In genomic region chr6:7042654-7043545, GRCh38 we compare ENCODE assay signal across 2 cellular contexts.
TF ChIP-seq lines count a peak whose summit lies in the region.

No MANE protein-coding gene starts in this region.

TF ChIP-seq in K562, 482 proteins besides CTCF, POLR2A, EP300 and RAD21 (continued from another document and continues in another):
- TF ChIP-seq STAT6 (CRISPR knock-in tag; IDR thresholded peaks at IDR 0.05): peak; percentile 56; the same call in 1 of the 2 replicates
- no peak for TF ChIP-seq TOE1 (IDR thresholded peaks at IDR 0.05; ENCODE audit: borderline replicate concordance)
- TF ChIP-seq TOE1 (CRISPR knock-in tag; IDR thresholded peaks at IDR 0.05; ENCODE audit: borderline replicate concordance, low read depth): no peak
- TF ChIP-seq PHF21A (IDR thresholded peaks at IDR 0.05; ENCODE audit: borderline replicate concordance, low read depth): no peak
- TF ChIP-seq DDX20 (tag; IDR thresholded peaks at IDR 0.05; ENCODE audit: low read depth): 0 out of 2 replicates have a peak, but pooled peaks have one; percentile 23
- TF ChIP-seq MYC (IDR thresholded peaks at IDR 0.05; ENCODE audit: low read depth, low read length): no peak
- no peak for TF ChIP-seq MYC (CRISPR knock-in tag; IDR thresholded peaks at IDR 0.05; ENCODE audit: borderline replicate concordance, low read depth)
- TF ChIP-seq XRCC5 (IDR thresholded peaks at IDR 0.05; ENCODE audit: low read depth, low read length): no peak
- TF ChIP-seq ZNF57 (CRISPR knock-in tag; IDR thresholded peaks at IDR 0.05): no peak
- TF ChIP-seq HDAC6 (IDR thresholded peaks at IDR 0.05; ENCODE audit: low read depth, low read length): no peak
- TF ChIP-seq, protein P1, sequence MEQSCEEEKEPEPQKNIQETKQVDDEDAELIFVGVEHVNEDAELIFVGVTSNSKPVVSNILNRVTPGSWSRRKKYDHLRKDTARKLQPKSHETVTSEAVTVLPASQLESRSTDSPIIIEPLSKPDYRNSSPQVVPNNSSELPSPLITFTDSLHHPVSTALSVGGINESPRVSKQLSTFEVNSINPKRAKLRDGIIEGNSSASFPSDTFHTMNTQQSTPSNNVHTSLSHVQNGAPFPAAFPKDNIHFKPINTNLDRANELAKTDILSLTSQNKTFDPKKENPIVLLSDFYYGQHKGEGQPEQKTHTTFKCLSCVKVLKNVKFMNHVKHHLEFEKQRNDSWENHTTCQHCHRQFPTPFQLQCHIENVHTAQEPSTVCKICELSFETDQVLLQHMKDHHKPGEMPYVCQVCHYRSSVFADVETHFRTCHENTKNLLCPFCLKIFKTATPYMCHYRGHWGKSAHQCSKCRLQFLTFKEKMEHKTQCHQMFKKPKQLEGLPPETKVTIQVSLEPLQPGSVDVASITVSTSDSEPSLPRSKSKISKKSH (CRISPR knock-in tag; IDR thresholded peaks at IDR 0.05): no peak
- TF ChIP-seq GABPB1 (CRISPR knock-in tag; IDR thresholded peaks at IDR 0.05): no peak
- no peak for TF ChIP-seq FOXA3 (CRISPR knock-in tag; conservative IDR thresholded peaks at IDR 0.05 in 1 of 2, IDR thresholded peaks at IDR 0.05 in 1 of 2)
- TF ChIP-seq YBX1 (IDR thresholded peaks at IDR 0.05): no peak
- no peak for TF ChIP-seq HNRNPUL1 (IDR thresholded peaks at IDR 0.05; ENCODE audit: low read length)
- no peak for TF ChIP-seq NFRKB (IDR thresholded peaks at IDR 0.05; ENCODE audit: low read depth)
- no peak for TF ChIP-seq ZNF282 (CRISPR knock-in tag; IDR thresholded peaks at IDR 0.05)
- TF ChIP-seq SMAD4 (CRISPR knock-in tag; conservative IDR thresholded peaks at IDR 0.05): peak; percentile 19; the same call in 1 of the 2 replicates
- TF ChIP-seq CHD1 (IDR thresholded peaks at IDR 0.05; ENCODE audit: low read length): peak; percentile 38
- no peak for TF ChIP-seq THRA (IDR thresholded peaks at IDR 0.05)
- TF ChIP-seq, protein P2, sequence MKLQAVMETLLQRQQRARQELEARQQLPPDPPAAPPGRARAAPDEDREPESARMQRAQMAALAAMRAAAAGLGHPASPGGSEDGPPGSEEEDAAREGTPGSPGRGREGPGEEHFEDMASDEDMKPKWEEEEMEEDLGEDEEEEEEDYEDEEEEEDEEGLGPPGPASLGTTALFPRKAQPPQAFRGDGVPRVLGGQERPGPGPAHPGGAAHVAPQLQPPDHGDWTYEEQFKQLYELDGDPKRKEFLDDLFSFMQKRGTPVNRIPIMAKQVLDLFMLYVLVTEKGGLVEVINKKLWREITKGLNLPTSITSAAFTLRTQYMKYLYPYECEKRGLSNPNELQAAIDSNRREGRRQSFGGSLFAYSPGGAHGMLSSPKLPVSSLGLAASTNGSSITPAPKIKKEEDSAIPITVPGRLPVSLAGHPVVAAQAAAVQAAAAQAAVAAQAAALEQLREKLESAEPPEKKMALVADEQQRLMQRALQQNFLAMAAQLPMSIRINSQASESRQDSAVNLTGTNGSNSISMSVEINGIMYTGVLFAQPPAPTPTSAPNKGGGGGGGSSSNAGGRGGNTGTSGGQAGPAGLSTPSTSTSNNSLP (IDR thresholded peaks at IDR 0.05; ENCODE audit: borderline replicate concordance, low read depth, low read length): no peak
- TF ChIP-seq SREBF1 (IDR thresholded peaks at IDR 0.05; ENCODE audit: borderline replicate concordance, low read depth, low read length): no peak
- no peak for TF ChIP-seq CBX5 (IDR thresholded peaks at IDR 0.05; ENCODE audit: borderline replicate concordance, low read depth)
- TF ChIP-seq SIN3B (IDR thresholded peaks at IDR 0.05; ENCODE audit: low read depth): no peak
- no peak for TF ChIP-seq HMG20B (CRISPR knock-in tag; IDR thresholded peaks at IDR 0.05)
- TF ChIP-seq MXI1 (IDR thresholded peaks at IDR 0.05; ENCODE audit: low read depth, low read length): no peak
- TF ChIP-seq MYNN (IDR thresholded peaks at IDR 0.05): no peak
- no peak for TF ChIP-seq MYNN (CRISPR knock-in tag; IDR thresholded peaks at IDR 0.05)
- TF ChIP-seq BRD4 (IDR thresholded peaks at IDR 0.05): peak; percentile 34; the same call in 1 of the 2 replicates
- TF ChIP-seq SMAD1 (IDR thresholded peaks at IDR 0.05; ENCODE audit: low read depth, low read length, partially characterized antibody): no peak
- TF ChIP-seq PRMT5 (CRISPR knock-in tag; IDR thresholded peaks at IDR 0.05): no peak
- no peak for TF ChIP-seq POLR2AphosphoS2 (IDR thresholded peaks at IDR 0.05; ENCODE audit: low read length)
- TF ChIP-seq THRAP3 (IDR thresholded peaks at IDR 0.05; ENCODE audit: borderline replicate concordance): 0 out of 2 replicates have a peak, but pooled peaks have one; percentile 23
- no peak for TF ChIP-seq ZNF586 (CRISPR knock-in tag; conservative IDR thresholded peaks at IDR 0.05)

TF ChIP-seq in HepG2, 621 proteins besides CTCF, POLR2A, EP300 and RAD21 (continued from another document and continues in another):
- TF ChIP-seq, protein P3, sequence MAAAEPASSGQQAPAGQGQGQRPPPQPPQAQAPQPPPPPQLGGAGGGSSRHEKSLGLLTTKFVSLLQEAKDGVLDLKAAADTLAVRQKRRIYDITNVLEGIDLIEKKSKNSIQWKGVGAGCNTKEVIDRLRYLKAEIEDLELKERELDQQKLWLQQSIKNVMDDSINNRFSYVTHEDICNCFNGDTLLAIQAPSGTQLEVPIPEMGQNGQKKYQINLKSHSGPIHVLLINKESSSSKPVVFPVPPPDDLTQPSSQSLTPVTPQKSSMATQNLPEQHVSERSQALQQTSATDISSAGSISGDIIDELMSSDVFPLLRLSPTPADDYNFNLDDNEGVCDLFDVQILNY (CRISPR knock-in tag; conservative IDR thresholded peaks at IDR 0.05): no peak
- TF ChIP-seq ZNF512B (CRISPR knock-in tag; IDR thresholded peaks at IDR 0.05; ENCODE audit: borderline replicate concordance): peak; percentile 94
- no peak for TF ChIP-seq SRSF9 (IDR thresholded peaks at IDR 0.05; ENCODE audit: borderline replicate concordance, insufficient read depth, low read depth, low read length, poor library complexity, severe bottlenecking)
- TF ChIP-seq CHCHD3 (CRISPR knock-in tag; IDR thresholded peaks at IDR 0.05): peak; percentile 26; the same call in 1 of the 2 replicates
- TF ChIP-seq ZNF670 (CRISPR knock-in tag; IDR thresholded peaks at IDR 0.05; ENCODE audit: borderline replicate concordance): peak; percentile 92; the same call in 1 of the 2 replicates
- TF ChIP-seq GFI1 (CRISPR knock-in tag; IDR thresholded peaks at IDR 0.05; ENCODE audit: borderline replicate concordance): peak; percentile 99
- TF ChIP-seq NFE2L2 (IDR thresholded peaks at IDR 0.05; ENCODE audit: low read length): no peak
- TF ChIP-seq, protein P4, sequence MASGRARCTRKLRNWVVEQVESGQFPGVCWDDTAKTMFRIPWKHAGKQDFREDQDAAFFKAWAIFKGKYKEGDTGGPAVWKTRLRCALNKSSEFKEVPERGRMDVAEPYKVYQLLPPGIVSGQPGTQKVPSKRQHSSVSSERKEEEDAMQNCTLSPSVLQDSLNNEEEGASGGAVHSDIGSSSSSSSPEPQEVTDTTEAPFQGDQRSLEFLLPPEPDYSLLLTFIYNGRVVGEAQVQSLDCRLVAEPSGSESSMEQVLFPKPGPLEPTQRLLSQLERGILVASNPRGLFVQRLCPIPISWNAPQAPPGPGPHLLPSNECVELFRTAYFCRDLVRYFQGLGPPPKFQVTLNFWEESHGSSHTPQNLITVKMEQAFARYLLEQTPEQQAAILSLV (CRISPR knock-in tag; IDR thresholded peaks at IDR 0.05; ENCODE audit: borderline replicate concordance): no peak; the same call in 1 of the 2 replicates
- peak; percentile 85 for TF ChIP-seq SAP130 (CRISPR knock-in tag; IDR thresholded peaks at IDR 0.05; ENCODE audit: low read depth)
- no peak for TF ChIP-seq NFATC3 (CRISPR knock-in tag; IDR thresholded peaks at IDR 0.05)
- TF ChIP-seq ZBTB3 (CRISPR knock-in tag; IDR thresholded peaks at IDR 0.05; ENCODE audit: borderline replicate concordance, low read depth): peak; percentile 99
- TF ChIP-seq, protein P5, sequence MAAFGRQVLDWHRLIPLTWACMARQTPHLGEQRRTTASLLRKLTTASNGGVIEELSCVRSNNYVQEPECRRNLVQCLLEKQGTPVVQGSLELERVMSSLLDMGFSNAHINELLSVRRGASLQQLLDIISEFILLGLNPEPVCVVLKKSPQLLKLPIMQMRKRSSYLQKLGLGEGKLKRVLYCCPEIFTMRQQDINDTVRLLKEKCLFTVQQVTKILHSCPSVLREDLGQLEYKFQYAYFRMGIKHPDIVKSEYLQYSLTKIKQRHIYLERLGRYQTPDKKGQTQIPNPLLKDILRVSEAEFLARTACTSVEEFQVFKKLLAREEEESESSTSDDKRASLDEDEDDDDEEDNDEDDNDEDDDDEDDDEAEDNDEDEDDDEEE (CRISPR knock-in tag; IDR thresholded peaks at IDR 0.05): peak; percentile 49; the same call in 1 of the 2 replicates
- TF ChIP-seq ZNF20 (CRISPR knock-in tag; IDR thresholded peaks at IDR 0.05): no peak
- TF ChIP-seq ZSCAN20 (CRISPR knock-in tag; IDR thresholded peaks at IDR 0.05; ENCODE audit: borderline replicate concordance): no peak
- TF ChIP-seq, protein P6, sequence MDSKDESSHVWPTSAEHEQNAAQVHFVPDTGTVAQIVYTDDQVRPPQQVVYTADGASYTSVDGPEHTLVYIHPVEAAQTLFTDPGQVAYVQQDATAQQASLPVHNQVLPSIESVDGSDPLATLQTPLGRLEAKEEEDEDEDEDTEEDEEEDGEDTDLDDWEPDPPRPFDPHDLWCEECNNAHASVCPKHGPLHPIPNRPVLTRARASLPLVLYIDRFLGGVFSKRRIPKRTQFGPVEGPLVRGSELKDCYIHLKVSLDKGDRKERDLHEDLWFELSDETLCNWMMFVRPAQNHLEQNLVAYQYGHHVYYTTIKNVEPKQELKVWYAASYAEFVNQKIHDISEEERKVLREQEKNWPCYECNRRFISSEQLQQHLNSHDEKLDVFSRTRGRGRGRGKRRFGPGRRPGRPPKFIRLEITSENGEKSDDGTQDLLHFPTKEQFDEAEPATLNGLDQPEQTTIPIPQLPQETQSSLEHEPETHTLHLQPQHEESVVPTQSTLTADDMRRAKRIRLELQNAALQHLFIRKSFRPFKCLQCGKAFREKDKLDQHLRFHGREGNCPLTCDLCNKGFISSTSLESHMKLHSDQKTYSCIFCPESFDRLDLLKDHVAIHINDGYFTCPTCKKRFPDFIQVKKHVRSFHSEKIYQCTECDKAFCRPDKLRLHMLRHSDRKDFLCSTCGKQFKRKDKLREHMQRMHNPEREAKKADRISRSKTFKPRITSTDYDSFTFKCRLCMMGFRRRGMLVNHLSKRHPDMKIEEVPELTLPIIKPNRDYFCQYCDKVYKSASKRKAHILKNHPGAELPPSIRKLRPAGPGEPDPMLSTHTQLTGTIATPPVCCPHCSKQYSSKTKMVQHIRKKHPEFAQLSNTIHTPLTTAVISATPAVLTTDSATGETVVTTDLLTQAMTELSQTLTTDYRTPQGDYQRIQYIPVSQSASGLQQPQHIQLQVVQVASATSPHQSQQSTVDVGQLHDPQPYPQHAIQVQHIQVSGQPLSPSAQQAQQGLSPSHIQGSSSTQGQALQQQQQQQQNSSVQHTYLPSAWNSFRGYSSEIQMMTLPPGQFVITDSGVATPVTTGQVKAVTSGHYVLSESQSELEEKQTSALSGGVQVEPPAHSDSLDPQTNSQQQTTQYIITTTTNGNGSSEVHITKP (CRISPR knock-in tag; IDR thresholded peaks at IDR 0.05; ENCODE audit: low read depth): peak; percentile 62; the same call in 1 of the 2 replicates
- peak; percentile 73; the same call in 1 of the 2 replicates for TF ChIP-seq NFIC (IDR thresholded peaks at IDR 0.05; ENCODE audit: low read length)
- TF ChIP-seq TBX2 (CRISPR knock-in tag; IDR thresholded peaks at IDR 0.05; ENCODE audit: borderline replicate concordance): peak; percentile 92
- peak; percentile 89 for TF ChIP-seq TBL1XR1 (IDR thresholded peaks at IDR 0.05; ENCODE audit: borderline replicate concordance, low read length, partially characterized antibody)
- no peak for TF ChIP-seq ZNF260 (CRISPR knock-in tag; IDR thresholded peaks at IDR 0.05; ENCODE audit: borderline replicate concordance, low read depth)
- 0 out of 2 replicates have a peak, but pooled peaks have one; percentile 33 for TF ChIP-seq AKAP8 (CRISPR knock-in tag; IDR thresholded peaks at IDR 0.05)
- no peak for TF ChIP-seq ZNF333 (CRISPR knock-in tag; IDR thresholded peaks at IDR 0.05; ENCODE audit: borderline replicate concordance)
- peak; percentile 75 to 89; a peak in 3 of 4 replicates for TF ChIP-seq KLF16 (CRISPR knock-in tag; IDR thresholded peaks at IDR 0.05)
- TF ChIP-seq RARA (CRISPR knock-in tag; IDR thresholded peaks at IDR 0.05): peak; percentile 89
- TF ChIP-seq, protein P7, sequence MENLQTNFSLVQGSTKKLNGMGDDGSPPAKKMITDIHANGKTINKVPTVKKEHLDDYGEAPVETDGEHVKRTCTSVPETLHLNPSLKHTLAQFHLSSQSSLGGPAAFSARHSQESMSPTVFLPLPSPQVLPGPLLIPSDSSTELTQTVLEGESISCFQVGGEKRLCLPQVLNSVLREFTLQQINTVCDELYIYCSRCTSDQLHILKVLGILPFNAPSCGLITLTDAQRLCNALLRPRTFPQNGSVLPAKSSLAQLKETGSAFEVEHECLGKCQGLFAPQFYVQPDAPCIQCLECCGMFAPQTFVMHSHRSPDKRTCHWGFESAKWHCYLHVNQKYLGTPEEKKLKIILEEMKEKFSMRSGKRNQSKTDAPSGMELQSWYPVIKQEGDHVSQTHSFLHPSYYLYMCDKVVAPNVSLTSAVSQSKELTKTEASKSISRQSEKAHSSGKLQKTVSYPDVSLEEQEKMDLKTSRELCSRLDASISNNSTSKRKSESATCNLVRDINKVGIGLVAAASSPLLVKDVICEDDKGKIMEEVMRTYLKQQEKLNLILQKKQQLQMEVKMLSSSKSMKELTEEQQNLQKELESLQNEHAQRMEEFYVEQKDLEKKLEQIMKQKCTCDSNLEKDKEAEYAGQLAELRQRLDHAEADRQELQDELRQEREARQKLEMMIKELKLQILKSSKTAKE (CRISPR knock-in tag; IDR thresholded peaks at IDR 0.05; ENCODE audit: borderline replicate concordance): peak; percentile 76; the same call in 1 of the 2 replicates
- TF ChIP-seq ZNF34 (CRISPR knock-in tag; IDR thresholded peaks at IDR 0.05; ENCODE audit: borderline replicate concordance): peak; percentile 96
- peak; percentile 40; the same call in 1 of the 2 replicates for TF ChIP-seq TCF7 (IDR thresholded peaks at IDR 0.05; ENCODE audit: low read depth)
- TF ChIP-seq YEATS2 (CRISPR knock-in tag; IDR thresholded peaks at IDR 0.05; ENCODE audit: borderline replicate concordance): peak; percentile 36; the same call in 1 of the 2 replicates
- no peak for TF ChIP-seq IKZF1 (IDR thresholded peaks at IDR 0.05)
- 0 out of 2 replicates have a peak, but pooled peaks have one; percentile 41 for TF ChIP-seq STAG1 (CRISPR knock-in tag; IDR thresholded peaks at IDR 0.05)
- TF ChIP-seq ZNF761 (CRISPR knock-in tag; conservative IDR thresholded peaks at IDR 0.05): 0 out of 2 replicates have a peak, but pooled peaks have one; percentile 75
- TF ChIP-seq STAT5B (CRISPR knock-in tag; IDR thresholded peaks at IDR 0.05): no peak; the same call in 1 of the 2 replicates
- 0 out of 2 replicates have a peak, but pooled peaks have one; percentile 68 for TF ChIP-seq XBP1 (CRISPR knock-in tag; IDR thresholded peaks at IDR 0.05)
